In genomic region chr5:76331139-76331538, GRCh38 we compare ENCODE assay signal across 12 cellular contexts.
DNase-seq lines count a peak whose midpoint lies in the region; ATAC-seq, FAIRE-seq and TF ChIP-seq lines count a peak whose summit lies in the region.
"Had no signal": no experiment of that assay in that cellular context is flagged by ENCODE, and none has a peak within 500 bp of the region (broad histone marks: within the 10 kb centered on the region; RNA-seq: fewer than 3 reads in every experiment).

No MANE protein-coding gene starts in this region.

- H3K4me3 ChIP-seq in GM12865 (ENCODE audit: low read depth, low read length) (no peak overlapping the region), Loucy (ENCODE audit: low read length, poor library complexity, severe bottlenecking) (peak overlapping the region; percentile 65)

- TF ChIP-seq CTCF in GM12865 (IDR thresholded peaks at IDR 0.05; ENCODE audit: insufficient read depth, low read depth, low read length, missing control alignments) = no peak
- TF ChIP-seq CTCF in Loucy (conservative IDR thresholded peaks at IDR 0.05; ENCODE audit: low read length) = peak; percentile 25; the same call in 1 of the 2 replicates

- no peaks in the 10 kb centered on the region for H3K36me3 Mint-ChIP-seq in activated T-cell treated with anti-CD3 and anti-CD28 coated beads, Interleukin-2, amount 50 U/mL, for 4 hours (ENCODE audit: insufficient read depth)
- H3K36me3 Mint-ChIP-seq in naive thymus-derived CD8-positive, alpha-beta T cell = peaks cover 0 to 2% (median 0%) of the 10 kb centered on the region in 3 donors
- H3K36me3 Mint-ChIP-seq: mesothelial cell of epicardium had no signal

- H3K27me3 Mint-ChIP-seq in activated T-cell treated with anti-CD3 and anti-CD28 coated beads, Interleukin-2, amount 50 U/mL, for 4 hours (ENCODE audit: low read depth) = no peaks in the 10 kb centered on the region
- no peaks in the 10 kb centered on the region for H3K27me3 Mint-ChIP-seq in naive thymus-derived CD8-positive, alpha-beta T cell

- peaks cover 66% of the 10 kb centered on the region for H3K4me1 Mint-ChIP-seq in activated T-cell treated with anti-CD3 and anti-CD28 coated beads, Interleukin-2, amount 50 U/mL, for 4 hours (ENCODE audit: low read depth)
- peaks cover 33 to 66% (median 52%) of the 10 kb centered on the region in 4 donors for H3K4me1 Mint-ChIP-seq in naive thymus-derived CD8-positive, alpha-beta T cell

- H2AFZ ChIP-seq in Loucy (ENCODE audit: low read length) = peak overlapping the region; percentile 41

- H4K20me1 ChIP-seq in Loucy (ENCODE audit: insufficient read depth, low read length, poor library complexity, severe bottlenecking) = no peaks in the 10 kb centered on the region

- H3F3A ChIP-seq in Loucy (ENCODE audit: low read depth) = no peaks in the 10 kb centered on the region; the same call in 1 of the 2 replicates

- peak overlapping the region; percentile 71 for H3K9ac ChIP-seq in Loucy (ENCODE audit: low read depth, low read length, poor library complexity, severe bottlenecking)

- no peaks in the 10 kb centered on the region for H3K9me3 ChIP-seq in Loucy (ENCODE audit: insufficient read depth, low read depth, low read length)

- peak; percentile 63 to 66 for ATAC-seq in activated T-cell treated with anti-CD3 and anti-CD28 coated beads, Interleukin-2, amount 50 U/mL, for 4 hours
- ATAC-seq in naive thymus-derived CD8-positive, alpha-beta T cell = peak; percentile 70 to 82

- no peak for TF ChIP-seq POLR2A in H54 (IDR thresholded peaks at IDR 0.05; ENCODE audit: low read depth, low read length)

- H3K27me3 ChIP-seq in Loucy (ENCODE audit: insufficient read depth, low read length, poor library complexity, severe bottlenecking) = no peaks in the 10 kb centered on the region

- H3K9me2 ChIP-seq in Loucy (replicated peaks; ENCODE audit: low read depth, low read length) = no peaks in the 10 kb centered on the region

- H3K4me1 ChIP-seq in Loucy (ENCODE audit: insufficient read depth, low read length, poor library complexity, severe bottlenecking) = peaks cover 73% of the 10 kb centered on the region

- POLR2A ChIA-PET in naive thymus-derived CD8-positive, alpha-beta T cell (lab: Charles Lee) = interaction anchor here (0.9 to 1.7 kb wide), 4 partner anchors 15 to 70 kb away, joined by 3 to 5 read pairs (median 4); no protein-coding TSS in a partner anchor

- H3K4me2 ChIP-seq in Loucy (ENCODE audit: low read depth, low read length, poor library complexity, severe bottlenecking) = peak overlapping the region; percentile 69

- H3K36me3 ChIP-seq in Loucy (ENCODE audit: insufficient read depth, low read length) = no peaks in the 10 kb centered on the region

- DNase-seq in GM12865 (ENCODE audit: low read depth) (peak; percentile 26), NCI-H1105 (lab: John Stamatoyannopoulos, UW) (no peak), H54 (ENCODE audit: insufficient read length, low spot score) (no peak), D341Med (ENCODE audit: low spot score) (no peak)
- no peak for DNase-seq in activated T-cell treated with anti-CD3 and anti-CD28 coated beads, Interleukin-2, amount 50 U/mL, for 4 hours
- DNase-seq in naive thymus-derived CD8-positive, alpha-beta T cell = peak in 5 of 10 donors; percentile 6 to 45 (median 15)
- DNase-seq: DMS153, HFFc6, IMR-90, NCI-H1930 had no signal

- FAIRE-seq in H54 (lab: Jason Lieb, UNC) = no peak

- peak overlapping the region; percentile 60 for H3K4me3 Mint-ChIP-seq in activated T-cell treated with anti-CD3 and anti-CD28 coated beads, Interleukin-2, amount 50 U/mL, for 4 hours
- peak overlapping the region in 9 of 10 donors; percentile 46 to 71 (median 60) for H3K4me3 Mint-ChIP-seq in naive thymus-derived CD8-positive, alpha-beta T cell
- H3K4me3 Mint-ChIP-seq: HFFc6, mesothelial cell of epicardium had no signal

- no peaks in the 10 kb centered on the region for H3K79me2 ChIP-seq in Loucy (ENCODE audit: insufficient read depth, low read length)

- no peaks in the 10 kb centered on the region for H3K9me3 Mint-ChIP-seq in activated T-cell treated with anti-CD3 and anti-CD28 coated beads, Interleukin-2, amount 50 U/mL, for 4 hours
- no peaks in the 10 kb centered on the region for H3K9me3 Mint-ChIP-seq in naive thymus-derived CD8-positive, alpha-beta T cell
- H3K9me3 Mint-ChIP-seq: HFFc6, mesothelial cell of epicardium had no signal

- peak overlapping the region in 9 of 10 donors; percentile 24 to 83 (median 79) for H3K27ac Mint-ChIP-seq in naive thymus-derived CD8-positive, alpha-beta T cell
- H3K27ac Mint-ChIP-seq: HFFc6, mesothelial cell of epicardium had no signal
